ENCODE assay signal across 26 cellular contexts in the genomic region with DNA sequence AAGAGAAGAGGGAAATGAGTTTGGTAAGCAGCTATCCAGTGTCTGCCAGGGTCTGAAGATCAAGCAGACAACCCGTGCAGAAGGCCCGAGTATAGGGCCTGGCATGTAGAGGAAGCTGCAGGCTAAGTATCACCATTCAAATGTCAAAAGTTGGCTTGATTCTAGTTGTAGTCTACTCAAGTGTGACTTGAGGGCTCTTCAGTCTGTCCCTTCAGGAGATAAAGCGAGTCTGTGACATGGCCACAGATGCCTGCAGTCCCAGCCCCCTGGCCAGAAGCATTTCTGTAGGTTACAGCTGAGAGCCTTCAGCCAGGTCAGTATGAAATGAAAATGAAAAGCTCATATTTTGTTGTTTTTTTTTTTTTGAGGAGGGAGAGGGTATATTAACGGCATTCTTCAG.
"Had no signal": no experiment of that assay in that cellular context is flagged by ENCODE, and none has a peak within 500 bp of the region (broad histone marks: within the 10 kb centered on the region; RNA-seq: fewer than 3 reads in every experiment).

No MANE protein-coding gene starts in this region.

- H3K36me3 Mint-ChIP-seq: natural killer cell; stimulated activated naive B cell treated with anti-CD40 and anti-IgM and Interleukin-4, amounts not matched to agents 10 μg/mL and 1 μg/mL and 100 μg/mL, for 72 hours had no signal

- H3K9me3 Mint-ChIP-seq: dendritic cell treated with granulocyte-macrophage colony-stimulating factor and Interleukin-4, amounts not matched to agents 40 ng/mL and 50 ng/mL, for 4 days; endodermal cell; natural killer cell; stimulated activated naive B cell treated with anti-CD40 and anti-IgM and Interleukin-4, amounts not matched to agents 10 μg/mL and 1 μg/mL and 100 μg/mL, for 72 hours; stimulated activated naive CD8-positive, alpha-beta T cell treated with anti-CD3 and anti-CD28 coated beads, Interleukin-15, Interleukin-2, amounts not matched to agents 100 ng/mL and 50 ng/mL, for 24 hours had no signal

- H3K27ac Mint-ChIP-seq: dendritic cell treated with granulocyte-macrophage colony-stimulating factor and Interleukin-4, amounts not matched to agents 40 ng/mL and 50 ng/mL, for 4 days; endodermal cell; natural killer cell; stimulated activated naive B cell treated with anti-CD40 and anti-IgM and Interleukin-4, amounts not matched to agents 10 μg/mL and 1 μg/mL and 100 μg/mL, for 72 hours; stimulated activated naive CD8-positive, alpha-beta T cell treated with anti-CD3 and anti-CD28 coated beads, Interleukin-15, Interleukin-2, amounts not matched to agents 100 ng/mL and 50 ng/mL, for 24 hours had no signal

- H3K4me3 Mint-ChIP-seq: dendritic cell treated with granulocyte-macrophage colony-stimulating factor and Interleukin-4, amounts not matched to agents 40 ng/mL and 50 ng/mL, for 4 days; endodermal cell; natural killer cell; stimulated activated naive B cell treated with anti-CD40 and anti-IgM and Interleukin-4, amounts not matched to agents 10 μg/mL and 1 μg/mL and 100 μg/mL, for 72 hours; stimulated activated naive CD8-positive, alpha-beta T cell treated with anti-CD3 and anti-CD28 coated beads, Interleukin-15, Interleukin-2, amounts not matched to agents 100 ng/mL and 50 ng/mL, for 24 hours had no signal

- H3K36me3 ChIP-seq: colonic mucosa, gastrocnemius medialis, left lung, lower lobe of right lung, ovary, right lobe of liver, thoracic aorta, vagina had no signal

- H3K9me3 ChIP-seq: colonic mucosa, gastrocnemius medialis, left lung, lower lobe of right lung, ovary, psoas muscle, right lobe of liver, thoracic aorta, vagina had no signal

- H3K4me1 ChIP-seq: colonic mucosa, left lung, lower lobe of right lung, right lobe of liver, vagina had no signal

- H3K27ac ChIP-seq: colonic mucosa, epithelial cell of prostate, hepatocyte, left lung, lower lobe of right lung, ovary, psoas muscle, right lobe of liver, thoracic aorta, vagina had no signal

- DNase-seq: colonic mucosa; effector CD8-positive, alpha-beta T cell; endodermal cell; foreskin fibroblast; gastrocnemius medialis; head of caudate nucleus; kidney; left lung; lower lobe of right lung; natural killer cell; occipital lobe; ovary; posterior cingulate gyrus; psoas muscle; right lobe of liver; stimulated activated CD4-positive, alpha-beta T cell treated with anti-CD3 and anti-CD28 coated beads, Interleukin-15, amount 100 ng/mL, for 24 hours; stimulated activated CD4-positive, alpha-beta T cell treated with anti-CD3 and anti-CD28 coated beads, Interleukin-2, amount 100 ng/mL, for 48 hours; stimulated activated naive B cell treated with anti-CD40 and anti-IgM and Interleukin-4, amounts not matched to agents 10 μg/mL and 1 μg/mL and 100 μg/mL, for 72 hours; trophoblast cell had no signal

- H3K4me3 ChIP-seq: colonic mucosa, gastrocnemius medialis, hepatocyte, left lung, lower lobe of right lung, ovary, psoas muscle, right lobe of liver, thoracic aorta, vagina had no signal

- ATAC-seq: esophagus mucosa; gastrocnemius medialis; left lung; lower lobe of right lung; natural killer cell; psoas muscle; right lobe of liver; stimulated activated naive B cell treated with anti-CD40 and anti-IgM and Interleukin-4, amounts not matched to agents 10 μg/mL and 1 μg/mL and 100 μg/mL, for 72 hours had no signal

- H3K4me1 Mint-ChIP-seq: natural killer cell had no signal

- H3K27me3 ChIP-seq: colonic mucosa, gastrocnemius medialis, hepatocyte, left lung, ovary, right lobe of liver, vagina had no signal
